1 cellular context compared by ENCODE assay signal in the genomic region with DNA sequence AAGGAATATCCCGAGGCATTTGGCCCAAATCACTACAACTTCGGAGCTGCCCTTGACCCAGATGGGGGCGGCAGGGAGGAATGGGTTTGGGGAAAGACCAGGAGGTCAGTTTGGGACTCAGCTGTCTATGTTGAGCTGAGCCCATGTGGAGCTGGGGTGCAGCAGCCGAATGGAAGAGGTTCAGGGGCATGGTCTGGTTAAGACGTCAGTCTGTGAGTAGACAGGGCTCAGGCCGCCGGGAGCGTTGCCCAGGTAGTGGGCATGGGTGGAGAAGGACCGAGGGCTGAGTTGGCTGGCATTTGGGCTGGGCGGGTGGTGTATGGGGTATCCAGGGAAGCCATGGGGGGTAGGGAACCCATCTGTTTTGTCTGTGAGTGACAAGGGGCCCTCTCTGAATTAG.
TF ChIP-seq lines count a peak whose summit lies in the region.

No MANE protein-coding gene starts in this region.

TF ChIP-seq in WTC11, 78 proteins besides CTCF, POLR2A, EP300 and RAD21:
- TF ChIP-seq ZNF317 (CRISPR knock-in tag; IDR thresholded peaks at IDR 0.05; ENCODE audit: borderline replicate concordance, low read depth) (no peak), FOXK1 (CRISPR knock-in tag; IDR thresholded peaks at IDR 0.05) (no peak)
